ENCODE assay signal across 1 cellular context in genomic region chr17:75477493-75477862, GRCh38.
TF ChIP-seq lines count a peak whose summit lies in the region.

No MANE protein-coding gene starts in this region.

TF ChIP-seq in WTC11, 78 proteins besides CTCF, POLR2A, EP300 and RAD21:
- TF ChIP-seq HMGXB4 (CRISPR knock-in tag; IDR thresholded peaks at IDR 0.05) (no peak), KAT7 (CRISPR knock-in tag; IDR thresholded peaks at IDR 0.05; ENCODE audit: borderline replicate concordance) (no peak), ZNF532 (CRISPR knock-in tag; IDR thresholded peaks at IDR 0.05; ENCODE audit: borderline replicate concordance) (no peak), GRHL2 (CRISPR knock-in tag; IDR thresholded peaks at IDR 0.05; ENCODE audit: insufficient replicate concordance, severe bottlenecking) (no peak), NR3C1 (CRISPR knock-in tag; conservative IDR thresholded peaks at IDR 0.05; ENCODE audit: low read depth) (no peak), FOXJ3 (CRISPR knock-in tag; IDR thresholded peaks at IDR 0.05; ENCODE audit: borderline replicate concordance) (no peak), ERG (CRISPR knock-in tag; IDR thresholded peaks at IDR 0.05) (no peak), RORB (CRISPR knock-in tag; IDR thresholded peaks at IDR 0.05) (no peak), ZNF232 (CRISPR knock-in tag; IDR thresholded peaks at IDR 0.05) (no peak), NR1H2 (CRISPR knock-in tag; IDR thresholded peaks at IDR 0.05) (no peak), IRF2 (CRISPR knock-in tag; IDR thresholded peaks at IDR 0.05; ENCODE audit: borderline replicate concordance, low read depth) (no peak), NFATC4 (CRISPR knock-in tag; IDR thresholded peaks at IDR 0.05) (no peak)
